7 cellular contexts compared by ENCODE assay signal in the genomic region with DNA sequence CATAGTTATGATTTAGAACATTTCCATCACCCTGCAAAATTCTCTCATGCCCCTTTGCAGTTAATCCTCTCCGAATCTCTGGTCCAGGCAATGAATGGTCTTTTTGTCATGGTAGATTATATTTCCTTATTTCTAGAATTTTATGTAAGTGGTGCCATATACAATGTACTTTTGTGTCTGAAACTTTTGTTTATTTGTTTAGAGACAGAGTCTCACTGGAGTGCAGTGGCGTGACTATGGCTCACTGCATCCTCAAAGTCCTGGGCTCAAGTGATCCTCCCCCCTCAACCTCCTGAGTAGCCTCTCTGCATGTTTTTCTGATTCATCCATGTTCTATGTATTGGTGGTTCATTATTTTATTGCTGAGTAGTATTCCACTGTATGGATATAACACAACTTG. TPM values are rescaled to one million over a fixed set of nuclear protein-coding genes. Genes with fewer than 3 reads are reported as not detected.
"Had no signal": no experiment of that assay in that cellular context is flagged by ENCODE, and none has a peak within 500 bp of the region (broad histone marks: within the 10 kb centered on the region; RNA-seq: fewer than 3 reads in every experiment).

No MANE protein-coding gene starts in this region.

- H3K4me2 ChIP-seq: GM23338 had no signal

- H3K4me3 ChIP-seq: GM23338 had no signal

- DNase-seq: H9, HCEC 1CT, KBM-7 had no signal

- H3K27ac ChIP-seq: HL-60 had no signal

- H2AFZ ChIP-seq: GM23338 had no signal

RNA-seq across cellular contexts. Expression of gene PDK4, which starts 23.2 kb away (rescaled TPM):
- total RNA-seq: GM23338, H9, HepG2, HT1080 had no signal
